ENCODE assay signal across 44 cellular contexts in the genomic region with DNA sequence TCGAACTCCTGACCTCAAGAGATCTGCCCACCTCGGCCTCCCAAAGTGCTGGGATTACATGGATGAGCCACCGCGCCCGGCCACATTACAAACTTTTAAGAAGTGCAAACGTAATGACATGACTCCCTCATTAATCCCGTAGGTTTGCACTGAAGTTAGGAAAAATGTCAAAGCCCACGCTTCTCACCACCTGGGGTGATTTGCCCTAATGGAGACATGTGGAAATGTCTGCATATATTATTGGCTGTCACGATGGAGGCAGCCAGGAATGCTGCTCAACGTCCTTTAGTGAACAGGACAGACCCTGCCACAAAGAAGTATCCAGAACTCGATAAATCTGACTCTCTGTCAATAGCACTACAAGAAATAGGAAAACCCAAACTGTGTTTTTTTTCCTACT. TPM values are rescaled to one million over a fixed set of nuclear protein-coding genes. Genes with fewer than 3 reads are reported as not detected.
"Had no signal": no experiment of that assay in that cellular context is flagged by ENCODE, and none has a peak within 500 bp of the region (broad histone marks: within the 10 kb centered on the region; RNA-seq: fewer than 3 reads in every experiment).

No MANE protein-coding gene starts in this region.

- H3K4me1 ChIP-seq: adrenal gland, ascending aorta, breast epithelium had no signal

- ATAC-seq: activated naive CD4-positive, alpha-beta T cell treated with anti-CD3 and anti-CD28 coated beads, Interleukin-2, amount 50 U/mL, for 72 hours; activated naive CD8-positive, alpha-beta T cell treated with anti-CD3 and anti-CD28 coated beads, Interleukin-2, amount 50 U/mL, for 24 hours; activated T-cell treated with anti-CD3 and anti-CD28 coated beads, Interleukin-2, amount 50 U/mL, for 4 hours; activated T-cell treated with anti-CD3 and anti-CD28 coated beads, Interleukin-2, amount 50 U/mL, for 72 hours; activated T-helper 17 cell treated with anti-CD3 and anti-CD28 coated beads, Interleukin-2, amount 50 U/mL, for 72 hours; body of pancreas had no signal

- H3K4me3 Mint-ChIP-seq: activated naive CD4-positive, alpha-beta T cell treated with anti-CD3 and anti-CD28 coated beads for 36 hours; activated naive CD4-positive, alpha-beta T cell treated with anti-CD3 and anti-CD28 coated beads, Interleukin-2, amount 10 ng/mL, durations not matched to agents 7 days and 5 days; activated naive CD4-positive, alpha-beta T cell treated with anti-CD3 and anti-CD28 coated beads, Interleukin-2, amount 50 U/mL, for 24 hours; activated naive CD8-positive, alpha-beta T cell; activated naive CD8-positive, alpha-beta T cell treated with anti-CD3 and anti-CD28 coated beads for 36 hours; activated naive CD8-positive, alpha-beta T cell treated with anti-CD3 and anti-CD28 coated beads, Interleukin-2, amount 10 ng/mL, durations not matched to agents 7 days and 5 days; activated naive CD8-positive, alpha-beta T cell treated with anti-CD3 and anti-CD28 coated beads, Interleukin-2, amount 50 U/mL, for 24 hours; activated T-cell treated with anti-CD3 and anti-CD28 coated beads, Interleukin-2, amount 50 U/mL, for 24 hours; activated T-cell treated with anti-CD3 and anti-CD28 coated beads, Interleukin-2, amount 50 U/mL, for 4 hours; activated T-cell treated with anti-CD3 and anti-CD28 coated beads, Interleukin-2, amount 50 U/mL, for 72 hours; activated T-helper 1 cell treated with anti-CD3 and anti-CD28 coated beads, Interleukin-12 subunit alpha, Interleukin-12 subunit beta, Interleukin-2, Interleukin-4 antibody, amounts not matched to agents 30 ng/mL and 10 ng/mL and 1 ng/mL, durations not matched to agents 14 hours and 24 hours and 36 hours; activated T-helper 17 cell treated with anti-CD3 and anti-CD28 coated beads, Interleukin-2, amount 50 U/mL, for 72 hours; brain; central memory CD8-positive, alpha-beta T cell had no signal

- H3K27ac ChIP-seq: adrenal gland, ascending aorta, body of pancreas, brain microvascular endothelial cell, breast epithelium, cardiac muscle cell had no signal

- H3K36me3 Mint-ChIP-seq: activated naive CD8-positive, alpha-beta T cell treated with anti-CD3 and anti-CD28 coated beads for 36 hours; activated naive CD8-positive, alpha-beta T cell treated with anti-CD3 and anti-CD28 coated beads, Interleukin-2, amount 10 ng/mL, durations not matched to agents 7 days and 5 days; brain had no signal

- H3K27me3 ChIP-seq: ascending aorta, brain microvascular endothelial cell, cardiac muscle cell had no signal

- H3K27ac Mint-ChIP-seq: activated naive CD4-positive, alpha-beta T cell treated with anti-CD3 and anti-CD28 coated beads for 36 hours; activated naive CD4-positive, alpha-beta T cell treated with anti-CD3 and anti-CD28 coated beads, Interleukin-2, amount 10 ng/mL, durations not matched to agents 7 days and 5 days; activated naive CD4-positive, alpha-beta T cell treated with anti-CD3 and anti-CD28 coated beads, Interleukin-2, amount 50 U/mL, for 24 hours; activated naive CD4-positive, alpha-beta T cell treated with anti-CD3 and anti-CD28 coated beads, Interleukin-2, amount 50 U/mL, for 72 hours; activated naive CD8-positive, alpha-beta T cell; activated naive CD8-positive, alpha-beta T cell treated with anti-CD3 and anti-CD28 coated beads for 36 hours; activated naive CD8-positive, alpha-beta T cell treated with anti-CD3 and anti-CD28 coated beads, Interleukin-2, amount 10 ng/mL, durations not matched to agents 7 days and 5 days; activated naive CD8-positive, alpha-beta T cell treated with anti-CD3 and anti-CD28 coated beads, Interleukin-2, amount 50 U/mL, for 24 hours; activated T-cell treated with anti-CD3 and anti-CD28 coated beads, Interleukin-2, amount 50 U/mL, for 24 hours; activated T-cell treated with anti-CD3 and anti-CD28 coated beads, Interleukin-2, amount 50 U/mL, for 72 hours; activated T-helper 1 cell treated with anti-CD3 and anti-CD28 coated beads, Interleukin-12 subunit alpha, Interleukin-12 subunit beta, Interleukin-2, Interleukin-4 antibody, amounts not matched to agents 30 ng/mL and 10 ng/mL and 1 ng/mL, durations not matched to agents 14 hours and 24 hours and 36 hours; activated T-helper 17 cell treated with anti-CD3 and anti-CD28 coated beads, Interleukin-2, amount 50 U/mL, for 72 hours; activated T-helper 2 cell treated with anti-CD3 and anti-CD28 coated beads, Interferon-gamma antibody, Interleukin-2, Interleukin-4, amounts not matched to agents 10 μg/mL and 5 μg/mL and 100 μg/mL, durations not matched to agents 14 hours and 24 hours and 36 hours; brain had no signal

- H3K36me3 ChIP-seq: adrenal gland, ascending aorta, brain microvascular endothelial cell, breast epithelium, cardiac muscle cell had no signal

- H3K4me1 Mint-ChIP-seq: activated naive CD4-positive, alpha-beta T cell treated with anti-CD3 and anti-CD28 coated beads, Interleukin-2, amount 10 ng/mL, durations not matched to agents 7 days and 5 days; activated naive CD4-positive, alpha-beta T cell treated with anti-CD3 and anti-CD28 coated beads, Interleukin-2, amount 50 U/mL, for 24 hours; activated naive CD8-positive, alpha-beta T cell treated with anti-CD3 and anti-CD28 coated beads, Interleukin-2, amount 10 ng/mL, durations not matched to agents 7 days and 5 days; activated naive CD8-positive, alpha-beta T cell treated with anti-CD3 and anti-CD28 coated beads, Interleukin-2, amount 50 U/mL, for 24 hours; brain had no signal

- H3K9me3 ChIP-seq: adrenal gland, ascending aorta, body of pancreas had no signal

- H3K4me3 ChIP-seq: adrenal gland, ascending aorta, body of pancreas, breast epithelium, cardiac muscle cell had no signal

- DNase-seq: activated effector memory CD4-positive, alpha-beta T cell treated with anti-CD3 and anti-CD28 coated beads, Interleukin-2, amount 50 U/mL, for 16 hours; activated effector memory CD4-positive, alpha-beta T cell treated with Interleukin-2 at 50 U/mL for 16 hours; activated gamma-delta T cell; activated gamma-delta T cell treated with Interleukin-2 at 50 U/mL for 16 hours; activated naive CD4-positive, alpha-beta T cell; activated naive CD4-positive, alpha-beta T cell treated with anti-CD3 and anti-CD28 coated beads for 36 hours; activated naive CD4-positive, alpha-beta T cell treated with anti-CD3 and anti-CD28 coated beads, Interleukin-2, amount 10 ng/mL, durations not matched to agents 7 days and 5 days; activated naive CD4-positive, alpha-beta T cell treated with anti-CD3 and anti-CD28 coated beads, Interleukin-2, amount 50 U/mL, for 16 hours; activated naive CD4-positive, alpha-beta T cell treated with Interleukin-2 at 50 U/mL for 16 hours; activated naive CD8-positive, alpha-beta T cell treated with anti-CD3 and anti-CD28 coated beads for 36 hours; activated naive CD8-positive, alpha-beta T cell treated with anti-CD3 and anti-CD28 coated beads, Interleukin-2, amount 10 ng/mL, durations not matched to agents 7 days and 5 days; activated naive CD8-positive, alpha-beta T cell treated with anti-CD3 and anti-CD28 coated beads, Interleukin-2, amount 50 U/mL, for 24 hours; activated T-cell treated with anti-CD3 and anti-CD28 coated beads, Interleukin-2, amount 50 U/mL, for 1 hour; activated T-cell treated with anti-CD3 and anti-CD28 coated beads, Interleukin-2, amount 50 U/mL, for 24 hours; activated T-cell treated with anti-CD3 and anti-CD28 coated beads, Interleukin-2, amount 50 U/mL, for 4 hours; activated T-cell treated with anti-CD3 and anti-CD28 coated beads, Interleukin-2, amount 50 U/mL, for 48 hours; activated T-cell treated with anti-CD3 and anti-CD28 coated beads, Interleukin-2, amount 50 U/mL, for 72 hours; adrenal gland; amniotic stem cell; amygdala; anterior cingulate cortex; aorta; body of pancreas; brain microvascular endothelial cell; caudate nucleus; central memory CD4-positive, alpha-beta T cell; cerebellar nuclear complex had no signal

RNA-seq across cellular contexts. Expression of gene NLRP9, which starts 21.0 kb away (rescaled TPM):
- total RNA-seq: activated naive CD4-positive, alpha-beta T cell treated with anti-CD3 and anti-CD28 coated beads for 36 hours; activated naive CD8-positive, alpha-beta T cell treated with anti-CD3 and anti-CD28 coated beads for 36 hours; activated naive CD8-positive, alpha-beta T cell treated with anti-CD3 and anti-CD28 coated beads, Interleukin-2, amount 10 ng/mL, durations not matched to agents 7 days and 5 days; activated T-cell treated with anti-CD3 and anti-CD28 coated beads, Interleukin-2, amount 50 U/mL, for 4 hours; activated T-cell treated with anti-CD3 and anti-CD28 coated beads, Interleukin-2, amount 50 U/mL, for 72 hours; activated T-helper 1 cell treated with anti-CD3 and anti-CD28 coated beads, Interleukin-12 subunit alpha, Interleukin-12 subunit beta, Interleukin-2, Interleukin-4 antibody, amounts not matched to agents 30 ng/mL and 10 ng/mL and 1 ng/mL, durations not matched to agents 14 hours and 24 hours and 36 hours; activated T-helper 17 cell treated with anti-CD3 and anti-CD28 coated beads, Interleukin-2, amount 50 U/mL, for 72 hours; activated T-helper 2 cell treated with anti-CD3 and anti-CD28 coated beads, Interferon-gamma antibody, Interleukin-2, Interleukin-4, amounts not matched to agents 10 μg/mL and 5 μg/mL and 100 μg/mL, durations not matched to agents 14 hours and 24 hours and 36 hours; adrenal gland; aorta; ascending aorta; astrocyte; body of pancreas; breast epithelium; bronchial epithelial cell; cardiac muscle cell; cardiac septum; cerebellum; chondrocyte had no signal
- polyA plus RNA-seq: adipose tissue, adrenal gland, aorta, cardiac muscle cell had no signal

RNA-seq across cellular contexts. Expression of gene RFPL4A, which starts 41.6 kb away (rescaled TPM):
- total RNA-seq: activated naive CD4-positive, alpha-beta T cell treated with anti-CD3 and anti-CD28 coated beads for 36 hours; activated naive CD4-positive, alpha-beta T cell treated with anti-CD3 and anti-CD28 coated beads, Interleukin-2, amount 50 U/mL, for 72 hours; activated naive CD8-positive, alpha-beta T cell treated with anti-CD3 and anti-CD28 coated beads for 36 hours; activated naive CD8-positive, alpha-beta T cell treated with anti-CD3 and anti-CD28 coated beads, Interleukin-2, amount 10 ng/mL, durations not matched to agents 7 days and 5 days; activated T-cell treated with anti-CD3 and anti-CD28 coated beads, Interleukin-2, amount 50 U/mL, for 4 hours; activated T-cell treated with anti-CD3 and anti-CD28 coated beads, Interleukin-2, amount 50 U/mL, for 72 hours; activated T-helper 1 cell treated with anti-CD3 and anti-CD28 coated beads, Interleukin-12 subunit alpha, Interleukin-12 subunit beta, Interleukin-2, Interleukin-4 antibody, amounts not matched to agents 30 ng/mL and 10 ng/mL and 1 ng/mL, durations not matched to agents 14 hours and 24 hours and 36 hours; activated T-helper 17 cell treated with anti-CD3 and anti-CD28 coated beads, Interleukin-2, amount 50 U/mL, for 72 hours; activated T-helper 2 cell treated with anti-CD3 and anti-CD28 coated beads, Interferon-gamma antibody, Interleukin-2, Interleukin-4, amounts not matched to agents 10 μg/mL and 5 μg/mL and 100 μg/mL, durations not matched to agents 14 hours and 24 hours and 36 hours; aorta; ascending aorta; body of pancreas; breast epithelium; bronchial epithelial cell; cardiac muscle cell; cerebellum; chondrocyte had no signal
- polyA plus RNA-seq: adipose tissue, adrenal gland, aorta, cardiac muscle cell had no signal

RNA-seq across cellular contexts. Expression of gene RFPL4AL1, which starts 51.7 kb away (rescaled TPM):
- total RNA-seq: activated naive CD4-positive, alpha-beta T cell treated with anti-CD3 and anti-CD28 coated beads for 36 hours; activated naive CD4-positive, alpha-beta T cell treated with anti-CD3 and anti-CD28 coated beads, Interleukin-2, amount 50 U/mL, for 72 hours; activated naive CD8-positive, alpha-beta T cell treated with anti-CD3 and anti-CD28 coated beads for 36 hours; activated naive CD8-positive, alpha-beta T cell treated with anti-CD3 and anti-CD28 coated beads, Interleukin-2, amount 10 ng/mL, durations not matched to agents 7 days and 5 days; activated T-cell treated with anti-CD3 and anti-CD28 coated beads, Interleukin-2, amount 50 U/mL, for 4 hours; activated T-cell treated with anti-CD3 and anti-CD28 coated beads, Interleukin-2, amount 50 U/mL, for 72 hours; activated T-helper 1 cell treated with anti-CD3 and anti-CD28 coated beads, Interleukin-12 subunit alpha, Interleukin-12 subunit beta, Interleukin-2, Interleukin-4 antibody, amounts not matched to agents 30 ng/mL and 10 ng/mL and 1 ng/mL, durations not matched to agents 14 hours and 24 hours and 36 hours; activated T-helper 17 cell treated with anti-CD3 and anti-CD28 coated beads, Interleukin-2, amount 50 U/mL, for 72 hours; activated T-helper 2 cell treated with anti-CD3 and anti-CD28 coated beads, Interferon-gamma antibody, Interleukin-2, Interleukin-4, amounts not matched to agents 10 μg/mL and 5 μg/mL and 100 μg/mL, durations not matched to agents 14 hours and 24 hours and 36 hours; adrenal gland; aorta; ascending aorta; astrocyte; breast epithelium; bronchial epithelial cell; cardiac muscle cell; cerebellum; chondrocyte had no signal
- polyA plus RNA-seq: adipose tissue, adrenal gland, aorta, cardiac muscle cell had no signal
